In genomic region chr3:125055165-125055912, GRCh38 we compare ENCODE assay signal across 8 cellular contexts. TPM values are rescaled to one million over a fixed set of nuclear protein-coding genes. Genes with fewer than 3 reads are reported as not detected.
DNase-seq lines count a peak whose midpoint lies in the region; ATAC-seq and TF ChIP-seq lines count a peak whose summit lies in the region.

No MANE protein-coding gene starts in this region.

- H3K27ac Mint-ChIP-seq in T-cell: peak overlapping the region; percentile 89 to 95

- ATAC-seq in HG02981 (IDR thresholded peaks at IDR 0.05; ENCODE audit: unreplicated experiment): peak; percentile 22
- peak; percentile 23 to 52 (median 48) for ATAC-seq in T-cell (replicated peaks in 1 of 4)

- H3K27me3 Mint-ChIP-seq in T-cell: peaks cover 0 to 4% of the 10 kb centered on the region in 2 donors

- DNase-seq in activated gamma-delta T cell (lab: John Stamatoyannopoulos, UW) (peak; percentile 24), activated gamma-delta T cell treated with Interleukin-2 at 50 U/mL for 16 hours (no peak), T-cell (peak in 11 of 34 experiments; percentile 5 to 48 (median 13)), uterus (peak; percentile 40 to 56), NCI-H1092 (lab: John Stamatoyannopoulos, UW) (no peak)

- TF ChIP-seq POLR2A in uterus (IDR thresholded peaks at IDR 0.05): no peak

- peaks cover 48 to 57% (median 53%) of the 10 kb centered on the region in 3 donors for H3K4me1 Mint-ChIP-seq in T-cell

- no peaks in the 10 kb centered on the region for H3K9me3 Mint-ChIP-seq in T-cell

- POLR2A ChIA-PET in T-cell (lab: Charles Lee): interaction anchor here in 1 of 2 donors (0.6 kb wide), 1 partner anchor 73 kb away, joined by 4 read pairs; no protein-coding TSS in a partner anchor

- H3K9me3 ChIP-seq in duodenal mucosa (ENCODE audit: control insufficient read depth in 1 of 2, low read length in 2 of 2) (no peaks in the 10 kb centered on the region), muscle layer of colon (ENCODE audit: low read length) (no peaks in the 10 kb centered on the region), uterus (no peaks in the 10 kb centered on the region)

- intact Hi-C loops in uterus (cut with DNase I; ENCODE audit: low total_unique reads): no loop called here

- H3K4me3 ChIP-seq in duodenal mucosa (ENCODE audit: low read depth in 1 of 2, low read length in 2 of 2) (peak overlapping the region; percentile 85 to 86), muscle layer of colon (ENCODE audit: low read depth in 1 of 2, low read length in 2 of 2) (peak overlapping the region; percentile 54 to 58), uterus (peak overlapping the region; percentile 70 to 84)

- TF ChIP-seq CTCF in uterus (IDR thresholded peaks at IDR 0.05): peak in 1 of 4 experiments; percentile 18

- H3K36me3 ChIP-seq in duodenal mucosa (ENCODE audit: control insufficient read depth in 1 of 2, insufficient read depth in 2 of 2, low read length in 2 of 2): no peaks in the 10 kb centered on the region
- H3K36me3 ChIP-seq in muscle layer of colon (ENCODE audit: insufficient read depth, low read length): no peaks in the 10 kb centered on the region
- H3K36me3 ChIP-seq in uterus: no peaks in the 10 kb centered on the region

- H3K9ac ChIP-seq in duodenal mucosa (ENCODE audit: low read depth in 1 of 2, low read length in 2 of 2) (peak overlapping the region; percentile 58 to 59), muscle layer of colon (ENCODE audit: low read length) (peak overlapping the region; percentile 80)

- H3K4me1 ChIP-seq in duodenal mucosa (ENCODE audit: control insufficient read depth in 1 of 2, insufficient read depth in 2 of 2, low read length in 2 of 2) (peaks cover 25 to 37% of the 10 kb centered on the region in 2 donors), muscle layer of colon (ENCODE audit: insufficient read depth, low read length) (peaks cover 68% of the 10 kb centered on the region), uterus (peaks cover 4 to 17% of the 10 kb centered on the region in 2 donors)

- H3K27ac ChIP-seq in duodenal mucosa (ENCODE audit: low read depth, low read length): peak overlapping the region; percentile 45
- peak overlapping the region; percentile 95 for H3K27ac ChIP-seq in muscle layer of colon (ENCODE audit: low read depth, low read length)
- peak overlapping the region; percentile 96 to 99 for H3K27ac ChIP-seq in uterus

- peak overlapping the region; percentile 88 to 95 (median 93) for H3K4me3 Mint-ChIP-seq in T-cell

- H3K27me3 ChIP-seq in duodenal mucosa (ENCODE audit: control insufficient read depth in 1 of 2, insufficient read depth in 2 of 2, low read length in 2 of 2): peaks cover 8 to 15% of the 10 kb centered on the region in 2 donors
- H3K27me3 ChIP-seq in muscle layer of colon (ENCODE audit: control insufficient read depth in 1 of 2, insufficient read depth in 2 of 2, low read length in 2 of 2): no peaks in the 10 kb centered on the region
- H3K27me3 ChIP-seq in uterus: no peaks in the 10 kb centered on the region

- peaks cover 4% of the 10 kb centered on the region for H3K36me3 Mint-ChIP-seq in T-cell

- CTCF ChIA-PET in T-cell (lab: Charles Lee): no interaction called here

RNA-seq across cellular contexts. Expression of gene HEG1, which starts 0.5 kb away (rescaled TPM):
- total RNA-seq in T-cell (10 to 100 TPM; 22.6 to 27.6 (median 25.6) TPM), uterus (10 to 100 TPM; 64.8 to 97.0 (median 71.7) TPM)

Comparison
In these comparisons a context has a peak if more than half of its experiments do, and no peak if none do; other contexts are left out.
1. DNase-seq: peak in activated gamma-delta T cell (single experiment) and uterus (2 of 2); none in activated gamma-delta T cell treated with Interleukin-2 at 50 U/mL for 16 hours (single experiment) and NCI-H1092 (single experiment).
2. H3K27ac ChIP-seq: peak in every context shown above with its lines; median percentile 98 in uterus; 95 in muscle layer of colon; 45 in duodenal mucosa.
3. Peak in every context shown above with its lines, with median percentiles within 50 percentile points of each other: H3K4me3 ChIP-seq.